Comparison of ENCODE assay signal across 1 cellular context in the genomic region with DNA sequence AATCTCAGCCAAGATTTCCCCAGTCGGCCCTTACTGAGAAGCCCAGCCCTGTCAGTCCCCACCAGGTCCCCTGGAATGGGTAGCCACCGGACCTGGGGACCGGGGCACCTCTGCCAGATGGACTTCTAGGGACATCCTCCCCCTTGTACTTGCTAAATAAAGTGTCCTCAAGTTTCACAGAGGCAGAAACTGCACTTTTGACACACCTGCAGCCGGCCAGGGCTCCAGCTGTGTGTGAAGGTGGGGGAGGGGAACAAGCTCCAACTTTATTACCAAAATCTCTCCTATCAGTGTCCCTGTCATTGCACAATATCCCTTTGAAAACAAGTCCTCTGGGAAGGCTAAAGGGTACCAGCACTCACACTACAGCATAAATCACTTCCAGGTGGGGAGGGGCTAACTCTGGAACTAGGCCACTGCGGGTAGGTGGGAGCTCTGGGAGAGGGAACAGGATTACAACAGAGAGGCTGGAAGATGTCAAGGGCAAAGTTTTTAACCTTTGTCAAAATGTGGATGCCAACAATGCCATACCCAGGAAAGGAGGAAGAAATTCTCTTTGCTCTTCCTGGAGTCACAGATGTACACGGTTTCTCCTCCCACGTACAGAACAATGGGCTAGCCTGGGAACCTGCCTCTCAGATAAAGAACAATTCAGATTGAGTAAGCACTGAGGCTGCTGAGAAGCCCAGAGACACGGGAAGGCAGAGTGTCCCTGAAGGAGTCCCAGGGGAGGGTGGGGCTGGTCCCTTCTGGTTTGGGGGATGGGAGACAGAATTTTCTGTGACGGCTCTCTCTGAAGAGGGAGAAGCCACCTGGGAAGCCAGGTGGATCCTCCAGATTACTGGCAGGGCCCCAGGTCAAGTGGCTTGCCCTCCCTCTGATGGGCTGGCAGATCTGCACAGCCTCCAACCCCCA.
TF ChIP-seq lines count a peak whose summit lies in the region.

No MANE protein-coding gene starts in this region.

TF ChIP-seq in HepG2, 621 proteins besides CTCF, POLR2A, EP300 and RAD21 (continued from another document and continues in another):
- TF ChIP-seq, protein P1, sequence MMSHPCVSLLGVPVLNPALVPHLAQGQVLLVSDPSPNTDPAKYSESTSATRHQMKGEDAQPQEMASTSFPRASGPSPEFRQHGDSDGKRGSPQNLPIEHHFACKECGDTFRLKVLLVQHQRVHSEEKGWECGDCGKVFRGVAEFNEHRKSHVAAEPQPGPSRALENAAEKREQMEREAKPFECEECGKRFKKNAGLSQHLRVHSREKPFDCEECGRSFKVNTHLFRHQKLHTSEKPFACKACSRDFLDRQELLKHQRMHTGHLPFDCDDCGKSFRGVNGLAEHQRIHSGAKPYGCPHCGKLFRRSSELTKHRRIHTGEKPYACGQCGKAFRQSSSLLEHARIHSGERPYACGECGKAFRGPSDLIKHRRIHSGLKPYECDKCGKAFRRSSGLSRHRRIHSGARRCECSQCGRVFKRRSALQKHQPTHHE (CRISPR knock-in tag; IDR thresholded peaks at IDR 0.05; ENCODE audit: borderline replicate concordance) = no peak
- TF ChIP-seq, protein P2, sequence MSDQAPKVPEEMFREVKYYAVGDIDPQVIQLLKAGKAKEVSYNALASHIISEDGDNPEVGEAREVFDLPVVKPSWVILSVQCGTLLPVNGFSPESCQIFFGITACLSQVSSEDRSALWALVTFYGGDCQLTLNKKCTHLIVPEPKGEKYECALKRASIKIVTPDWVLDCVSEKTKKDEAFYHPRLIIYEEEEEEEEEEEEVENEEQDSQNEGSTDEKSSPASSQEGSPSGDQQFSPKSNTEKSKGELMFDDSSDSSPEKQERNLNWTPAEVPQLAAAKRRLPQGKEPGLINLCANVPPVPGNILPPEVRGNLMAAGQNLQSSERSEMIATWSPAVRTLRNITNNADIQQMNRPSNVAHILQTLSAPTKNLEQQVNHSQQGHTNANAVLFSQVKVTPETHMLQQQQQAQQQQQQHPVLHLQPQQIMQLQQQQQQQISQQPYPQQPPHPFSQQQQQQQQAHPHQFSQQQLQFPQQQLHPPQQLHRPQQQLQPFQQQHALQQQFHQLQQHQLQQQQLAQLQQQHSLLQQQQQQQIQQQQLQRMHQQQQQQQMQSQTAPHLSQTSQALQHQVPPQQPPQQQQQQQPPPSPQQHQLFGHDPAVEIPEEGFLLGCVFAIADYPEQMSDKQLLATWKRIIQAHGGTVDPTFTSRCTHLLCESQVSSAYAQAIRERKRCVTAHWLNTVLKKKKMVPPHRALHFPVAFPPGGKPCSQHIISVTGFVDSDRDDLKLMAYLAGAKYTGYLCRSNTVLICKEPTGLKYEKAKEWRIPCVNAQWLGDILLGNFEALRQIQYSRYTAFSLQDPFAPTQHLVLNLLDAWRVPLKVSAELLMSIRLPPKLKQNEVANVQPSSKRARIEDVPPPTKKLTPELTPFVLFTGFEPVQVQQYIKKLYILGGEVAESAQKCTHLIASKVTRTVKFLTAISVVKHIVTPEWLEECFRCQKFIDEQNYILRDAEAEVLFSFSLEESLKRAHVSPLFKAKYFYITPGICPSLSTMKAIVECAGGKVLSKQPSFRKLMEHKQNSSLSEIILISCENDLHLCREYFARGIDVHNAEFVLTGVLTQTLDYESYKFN (CRISPR knock-in tag; conservative IDR thresholded peaks at IDR 0.05) = peak; percentile 96
- TF ChIP-seq ZNF317 (CRISPR knock-in tag; IDR thresholded peaks at IDR 0.05) (0 out of 2 replicates have a peak, but pooled peaks have one; percentile 78), HNF4A (CRISPR knock-in tag; IDR thresholded peaks at IDR 0.05) (peak; percentile 79), KLF15 (CRISPR knock-in tag; IDR thresholded peaks at IDR 0.05; ENCODE audit: borderline replicate concordance) (no peak), SAFB2 (CRISPR knock-in tag; IDR thresholded peaks at IDR 0.05; ENCODE audit: borderline replicate concordance, low read depth) (peak; percentile 40; the same call in 1 of the 2 replicates), ZNF563 (CRISPR knock-in tag; IDR thresholded peaks at IDR 0.05) (no peak), ZNF777 (CRISPR knock-in tag; IDR thresholded peaks at IDR 0.05) (no peak; the same call in 1 of the 2 replicates), SOX13 (IDR thresholded peaks at IDR 0.05) (no peak; the same call in 1 of the 2 replicates), SOX13 (CRISPR knock-in tag; conservative IDR thresholded peaks at IDR 0.05 in 1 of 2, IDR thresholded peaks at IDR 0.05 in 1 of 2) (peak in 1 of 2 experiments; percentile 71; a peak in 2 of 4 replicates), ZNF614 (CRISPR knock-in tag; IDR thresholded peaks at IDR 0.05; ENCODE audit: borderline replicate concordance) (no peak), KMT2A (CRISPR knock-in tag; IDR thresholded peaks at IDR 0.05) (no peak), MBNL3 (CRISPR knock-in tag; conservative IDR thresholded peaks at IDR 0.05) (no peak; the same call in 1 of the 2 replicates), AGO1 (IDR thresholded peaks at IDR 0.05; ENCODE audit: low read depth, low read length, poor library complexity, severe bottlenecking) (no peak), ETV5 (CRISPR knock-in tag; IDR thresholded peaks at IDR 0.05; ENCODE audit: borderline replicate concordance) (peak; percentile 68; the same call in 1 of the 2 replicates), ZNF30 (CRISPR knock-in tag; IDR thresholded peaks at IDR 0.05) (no peak), TCF12 (IDR thresholded peaks at IDR 0.05) (no peak), TCF12 (CRISPR knock-in tag; IDR thresholded peaks at IDR 0.05) (peak; percentile 96), STAT5B (CRISPR knock-in tag; IDR thresholded peaks at IDR 0.05) (no peak), ZFP41 (CRISPR knock-in tag; IDR thresholded peaks at IDR 0.05; ENCODE audit: borderline replicate concordance) (0 out of 2 replicates have a peak, but pooled peaks have one; percentile 45), NFKBIZ (CRISPR knock-in tag; IDR thresholded peaks at IDR 0.05) (no peak), ZSCAN25 (CRISPR knock-in tag; IDR thresholded peaks at IDR 0.05) (peak; percentile 65), ZNF781 (CRISPR knock-in tag; IDR thresholded peaks at IDR 0.05; ENCODE audit: borderline replicate concordance, not compliant biosample characterization) (no peak), SPEN (CRISPR knock-in tag; IDR thresholded peaks at IDR 0.05; ENCODE audit: low read depth) (peak; percentile 70; the same call in 1 of the 2 replicates), KLF16 (CRISPR knock-in tag; IDR thresholded peaks at IDR 0.05) (peak in 1 of 2 experiments; percentile 70; a peak in 1 of 4 replicates), PAF1 (CRISPR knock-in tag; IDR thresholded peaks at IDR 0.05) (no peak), ZNF550 (CRISPR knock-in tag; IDR thresholded peaks at IDR 0.05; ENCODE audit: borderline replicate concordance) (no peak), EHMT2 (IDR thresholded peaks at IDR 0.05; ENCODE audit: borderline replicate concordance, low read depth, low read length) (no peak), ZNF354B (CRISPR knock-in tag; IDR thresholded peaks at IDR 0.05) (no peak), FOXA3 (CRISPR knock-in tag; IDR thresholded peaks at IDR 0.05) (peak; percentile 75), ONECUT2 (CRISPR knock-in tag; IDR thresholded peaks at IDR 0.05) (no peak), PHF21A (CRISPR knock-in tag; IDR thresholded peaks at IDR 0.05) (peak; percentile 99)
- TF ChIP-seq, protein P3, sequence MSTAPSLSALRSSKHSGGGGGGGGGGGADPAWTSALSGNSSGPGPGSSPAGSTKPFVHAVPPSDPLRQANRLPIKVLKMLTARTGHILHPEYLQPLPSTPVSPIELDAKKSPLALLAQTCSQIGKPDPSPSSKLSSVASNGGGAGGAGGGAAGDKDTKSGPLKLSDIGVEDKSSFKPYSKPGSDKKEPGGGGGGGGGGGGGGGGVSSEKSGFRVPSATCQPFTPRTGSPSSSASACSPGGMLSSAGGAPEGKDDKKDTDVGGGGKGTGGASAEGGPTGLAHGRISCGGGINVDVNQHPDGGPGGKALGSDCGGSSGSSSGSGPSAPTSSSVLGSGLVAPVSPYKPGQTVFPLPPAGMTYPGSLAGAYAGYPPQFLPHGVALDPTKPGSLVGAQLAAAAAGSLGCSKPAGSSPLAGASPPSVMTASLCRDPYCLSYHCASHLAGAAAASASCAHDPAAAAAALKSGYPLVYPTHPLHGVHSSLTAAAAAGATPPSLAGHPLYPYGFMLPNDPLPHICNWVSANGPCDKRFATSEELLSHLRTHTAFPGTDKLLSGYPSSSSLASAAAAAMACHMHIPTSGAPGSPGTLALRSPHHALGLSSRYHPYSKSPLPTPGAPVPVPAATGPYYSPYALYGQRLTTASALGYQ (CRISPR knock-in tag; IDR thresholded peaks at IDR 0.05) = peak; percentile 59; the same call in 1 of the 2 replicates
- TF ChIP-seq, protein P4, sequence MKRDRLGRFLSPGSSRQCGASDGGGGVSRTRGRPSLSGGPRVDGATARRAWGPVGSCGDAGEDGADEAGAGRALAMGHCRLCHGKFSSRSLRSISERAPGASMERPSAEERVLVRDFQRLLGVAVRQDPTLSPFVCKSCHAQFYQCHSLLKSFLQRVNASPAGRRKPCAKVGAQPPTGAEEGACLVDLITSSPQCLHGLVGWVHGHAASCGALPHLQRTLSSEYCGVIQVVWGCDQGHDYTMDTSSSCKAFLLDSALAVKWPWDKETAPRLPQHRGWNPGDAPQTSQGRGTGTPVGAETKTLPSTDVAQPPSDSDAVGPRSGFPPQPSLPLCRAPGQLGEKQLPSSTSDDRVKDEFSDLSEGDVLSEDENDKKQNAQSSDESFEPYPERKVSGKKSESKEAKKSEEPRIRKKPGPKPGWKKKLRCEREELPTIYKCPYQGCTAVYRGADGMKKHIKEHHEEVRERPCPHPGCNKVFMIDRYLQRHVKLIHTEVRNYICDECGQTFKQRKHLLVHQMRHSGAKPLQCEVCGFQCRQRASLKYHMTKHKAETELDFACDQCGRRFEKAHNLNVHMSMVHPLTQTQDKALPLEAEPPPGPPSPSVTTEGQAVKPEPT (CRISPR knock-in tag; IDR thresholded peaks at IDR 0.05; ENCODE audit: low read depth) = no peak; the same call in 1 of the 2 replicates
- TF ChIP-seq, protein P5, sequence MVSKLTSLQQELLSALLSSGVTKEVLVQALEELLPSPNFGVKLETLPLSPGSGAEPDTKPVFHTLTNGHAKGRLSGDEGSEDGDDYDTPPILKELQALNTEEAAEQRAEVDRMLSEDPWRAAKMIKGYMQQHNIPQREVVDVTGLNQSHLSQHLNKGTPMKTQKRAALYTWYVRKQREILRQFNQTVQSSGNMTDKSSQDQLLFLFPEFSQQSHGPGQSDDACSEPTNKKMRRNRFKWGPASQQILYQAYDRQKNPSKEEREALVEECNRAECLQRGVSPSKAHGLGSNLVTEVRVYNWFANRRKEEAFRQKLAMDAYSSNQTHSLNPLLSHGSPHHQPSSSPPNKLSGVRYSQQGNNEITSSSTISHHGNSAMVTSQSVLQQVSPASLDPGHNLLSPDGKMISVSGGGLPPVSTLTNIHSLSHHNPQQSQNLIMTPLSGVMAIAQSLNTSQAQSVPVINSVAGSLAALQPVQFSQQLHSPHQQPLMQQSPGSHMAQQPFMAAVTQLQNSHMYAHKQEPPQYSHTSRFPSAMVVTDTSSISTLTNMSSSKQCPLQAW (CRISPR knock-in tag; IDR thresholded peaks at IDR 0.05) = peak; percentile 63; the same call in 1 of the 2 replicates
- TF ChIP-seq, protein P6, sequence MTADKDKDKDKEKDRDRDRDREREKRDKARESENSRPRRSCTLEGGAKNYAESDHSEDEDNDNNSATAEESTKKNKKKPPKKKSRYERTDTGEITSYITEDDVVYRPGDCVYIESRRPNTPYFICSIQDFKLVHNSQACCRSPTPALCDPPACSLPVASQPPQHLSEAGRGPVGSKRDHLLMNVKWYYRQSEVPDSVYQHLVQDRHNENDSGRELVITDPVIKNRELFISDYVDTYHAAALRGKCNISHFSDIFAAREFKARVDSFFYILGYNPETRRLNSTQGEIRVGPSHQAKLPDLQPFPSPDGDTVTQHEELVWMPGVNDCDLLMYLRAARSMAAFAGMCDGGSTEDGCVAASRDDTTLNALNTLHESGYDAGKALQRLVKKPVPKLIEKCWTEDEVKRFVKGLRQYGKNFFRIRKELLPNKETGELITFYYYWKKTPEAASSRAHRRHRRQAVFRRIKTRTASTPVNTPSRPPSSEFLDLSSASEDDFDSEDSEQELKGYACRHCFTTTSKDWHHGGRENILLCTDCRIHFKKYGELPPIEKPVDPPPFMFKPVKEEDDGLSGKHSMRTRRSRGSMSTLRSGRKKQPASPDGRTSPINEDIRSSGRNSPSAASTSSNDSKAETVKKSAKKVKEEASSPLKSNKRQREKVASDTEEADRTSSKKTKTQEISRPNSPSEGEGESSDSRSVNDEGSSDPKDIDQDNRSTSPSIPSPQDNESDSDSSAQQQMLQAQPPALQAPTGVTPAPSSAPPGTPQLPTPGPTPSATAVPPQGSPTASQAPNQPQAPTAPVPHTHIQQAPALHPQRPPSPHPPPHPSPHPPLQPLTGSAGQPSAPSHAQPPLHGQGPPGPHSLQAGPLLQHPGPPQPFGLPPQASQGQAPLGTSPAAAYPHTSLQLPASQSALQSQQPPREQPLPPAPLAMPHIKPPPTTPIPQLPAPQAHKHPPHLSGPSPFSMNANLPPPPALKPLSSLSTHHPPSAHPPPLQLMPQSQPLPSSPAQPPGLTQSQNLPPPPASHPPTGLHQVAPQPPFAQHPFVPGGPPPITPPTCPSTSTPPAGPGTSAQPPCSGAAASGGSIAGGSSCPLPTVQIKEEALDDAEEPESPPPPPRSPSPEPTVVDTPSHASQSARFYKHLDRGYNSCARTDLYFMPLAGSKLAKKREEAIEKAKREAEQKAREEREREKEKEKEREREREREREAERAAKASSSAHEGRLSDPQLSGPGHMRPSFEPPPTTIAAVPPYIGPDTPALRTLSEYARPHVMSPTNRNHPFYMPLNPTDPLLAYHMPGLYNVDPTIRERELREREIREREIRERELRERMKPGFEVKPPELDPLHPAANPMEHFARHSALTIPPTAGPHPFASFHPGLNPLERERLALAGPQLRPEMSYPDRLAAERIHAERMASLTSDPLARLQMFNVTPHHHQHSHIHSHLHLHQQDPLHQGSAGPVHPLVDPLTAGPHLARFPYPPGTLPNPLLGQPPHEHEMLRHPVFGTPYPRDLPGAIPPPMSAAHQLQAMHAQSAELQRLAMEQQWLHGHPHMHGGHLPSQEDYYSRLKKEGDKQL (CRISPR knock-in tag; IDR thresholded peaks at IDR 0.05; ENCODE audit: low read depth) = no peak
- TF ChIP-seq, protein P7, sequence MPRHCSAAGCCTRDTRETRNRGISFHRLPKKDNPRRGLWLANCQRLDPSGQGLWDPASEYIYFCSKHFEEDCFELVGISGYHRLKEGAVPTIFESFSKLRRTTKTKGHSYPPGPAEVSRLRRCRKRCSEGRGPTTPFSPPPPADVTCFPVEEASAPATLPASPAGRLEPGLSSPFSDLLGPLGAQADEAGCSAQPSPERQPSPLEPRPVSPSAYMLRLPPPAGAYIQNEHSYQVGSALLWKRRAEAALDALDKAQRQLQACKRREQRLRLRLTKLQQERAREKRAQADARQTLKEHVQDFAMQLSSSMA (CRISPR knock-in tag; IDR thresholded peaks at IDR 0.05) = no peak; the same call in 1 of the 2 replicates
- TF ChIP-seq, protein P8, sequence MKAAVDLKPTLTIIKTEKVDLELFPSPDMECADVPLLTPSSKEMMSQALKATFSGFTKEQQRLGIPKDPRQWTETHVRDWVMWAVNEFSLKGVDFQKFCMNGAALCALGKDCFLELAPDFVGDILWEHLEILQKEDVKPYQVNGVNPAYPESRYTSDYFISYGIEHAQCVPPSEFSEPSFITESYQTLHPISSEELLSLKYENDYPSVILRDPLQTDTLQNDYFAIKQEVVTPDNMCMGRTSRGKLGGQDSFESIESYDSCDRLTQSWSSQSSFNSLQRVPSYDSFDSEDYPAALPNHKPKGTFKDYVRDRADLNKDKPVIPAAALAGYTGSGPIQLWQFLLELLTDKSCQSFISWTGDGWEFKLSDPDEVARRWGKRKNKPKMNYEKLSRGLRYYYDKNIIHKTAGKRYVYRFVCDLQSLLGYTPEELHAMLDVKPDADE (CRISPR knock-in tag; IDR thresholded peaks at IDR 0.05) = no peak
- TF ChIP-seq, protein P9, sequence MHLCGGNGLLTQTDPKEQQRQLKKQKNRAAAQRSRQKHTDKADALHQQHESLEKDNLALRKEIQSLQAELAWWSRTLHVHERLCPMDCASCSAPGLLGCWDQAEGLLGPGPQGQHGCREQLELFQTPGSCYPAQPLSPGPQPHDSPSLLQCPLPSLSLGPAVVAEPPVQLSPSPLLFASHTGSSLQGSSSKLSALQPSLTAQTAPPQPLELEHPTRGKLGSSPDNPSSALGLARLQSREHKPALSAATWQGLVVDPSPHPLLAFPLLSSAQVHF (CRISPR knock-in tag; IDR thresholded peaks at IDR 0.05) = peak; percentile 29; the same call in 1 of the 2 replicates
